In genomic region chr1:151265446-151266236, GRCh38 we compare ENCODE assay signal across 2 cellular contexts.
TF ChIP-seq lines count a peak whose summit lies in the region.

No MANE protein-coding gene starts in this region.

TF ChIP-seq in HCT116, 20 proteins besides CTCF, POLR2A, EP300 and RAD21:
- no peak for TF ChIP-seq EZH2phosphoT487 (IDR thresholded peaks at IDR 0.05; ENCODE audit: borderline replicate concordance)
- no peak for TF ChIP-seq SP1 (IDR thresholded peaks at IDR 0.05; ENCODE audit: low read depth)
- no peak for TF ChIP-seq ZBTB33 (IDR thresholded peaks at IDR 0.05; ENCODE audit: extremely low read depth, insufficient replicate concordance, low read length)
- TF ChIP-seq SRF (IDR thresholded peaks at IDR 0.05; ENCODE audit: low read depth) = no peak
- TF ChIP-seq, protein P1, sequence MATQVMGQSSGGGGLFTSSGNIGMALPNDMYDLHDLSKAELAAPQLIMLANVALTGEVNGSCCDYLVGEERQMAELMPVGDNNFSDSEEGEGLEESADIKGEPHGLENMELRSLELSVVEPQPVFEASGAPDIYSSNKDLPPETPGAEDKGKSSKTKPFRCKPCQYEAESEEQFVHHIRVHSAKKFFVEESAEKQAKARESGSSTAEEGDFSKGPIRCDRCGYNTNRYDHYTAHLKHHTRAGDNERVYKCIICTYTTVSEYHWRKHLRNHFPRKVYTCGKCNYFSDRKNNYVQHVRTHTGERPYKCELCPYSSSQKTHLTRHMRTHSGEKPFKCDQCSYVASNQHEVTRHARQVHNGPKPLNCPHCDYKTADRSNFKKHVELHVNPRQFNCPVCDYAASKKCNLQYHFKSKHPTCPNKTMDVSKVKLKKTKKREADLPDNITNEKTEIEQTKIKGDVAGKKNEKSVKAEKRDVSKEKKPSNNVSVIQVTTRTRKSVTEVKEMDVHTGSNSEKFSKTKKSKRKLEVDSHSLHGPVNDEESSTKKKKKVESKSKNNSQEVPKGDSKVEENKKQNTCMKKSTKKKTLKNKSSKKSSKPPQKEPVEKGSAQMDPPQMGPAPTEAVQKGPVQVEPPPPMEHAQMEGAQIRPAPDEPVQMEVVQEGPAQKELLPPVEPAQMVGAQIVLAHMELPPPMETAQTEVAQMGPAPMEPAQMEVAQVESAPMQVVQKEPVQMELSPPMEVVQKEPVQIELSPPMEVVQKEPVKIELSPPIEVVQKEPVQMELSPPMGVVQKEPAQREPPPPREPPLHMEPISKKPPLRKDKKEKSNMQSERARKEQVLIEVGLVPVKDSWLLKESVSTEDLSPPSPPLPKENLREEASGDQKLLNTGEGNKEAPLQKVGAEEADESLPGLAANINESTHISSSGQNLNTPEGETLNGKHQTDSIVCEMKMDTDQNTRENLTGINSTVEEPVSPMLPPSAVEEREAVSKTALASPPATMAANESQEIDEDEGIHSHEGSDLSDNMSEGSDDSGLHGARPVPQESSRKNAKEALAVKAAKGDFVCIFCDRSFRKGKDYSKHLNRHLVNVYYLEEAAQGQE (IDR thresholded peaks at IDR 0.05; ENCODE audit: low read depth) = no peak
- TF ChIP-seq SIN3A (IDR thresholded peaks at IDR 0.05; ENCODE audit: low read depth) = no peak
- no peak for TF ChIP-seq MAX (IDR thresholded peaks at IDR 0.05)

TF ChIP-seq in endothelial cell of umbilical vein, 7 proteins besides CTCF, POLR2A, EP300 and RAD21:
- TF ChIP-seq GATA2 (IDR thresholded peaks at IDR 0.05; ENCODE audit: insufficient read depth, insufficient read length, low read depth, low read length) = no peak
- no peak for TF ChIP-seq EZH2 (IDR thresholded peaks at IDR 0.05; ENCODE audit: borderline replicate concordance, low read depth, low read length, severe bottlenecking)
- no peak for TF ChIP-seq MYC (IDR thresholded peaks at IDR 0.05; ENCODE audit: low read depth, low read length)
